Comparison of ENCODE assay signal across 9 cellular contexts in genomic region chr15:57554063-57554820, GRCh38. TPM values are rescaled to one million over a fixed set of nuclear protein-coding genes. Genes with fewer than 3 reads are reported as not detected.
DNase-seq lines count a peak whose midpoint lies in the region; ATAC-seq, FAIRE-seq and TF ChIP-seq lines count a peak whose summit lies in the region.
"Had no signal": no experiment of that assay in that cellular context is flagged by ENCODE, and none has a peak within 500 bp of the region (broad histone marks: within the 10 kb centered on the region; RNA-seq: fewer than 3 reads in every experiment).

No MANE protein-coding gene starts in this region.

- DNase-seq in cardiac muscle cell (ENCODE audit: low read depth in 1 of 2, low spot score in 1 of 2) (peak in 1 of 2 donors; percentile 50), cardiac septum (ENCODE audit: low spot score) (no peak), bronchial epithelial cell (ENCODE audit: low read depth) (peak; percentile 75), lower lobe of right lung (no peak), H7 (no peak), tibial artery (no peak), epidermal melanocyte (ENCODE audit: insufficient read length, low spot score) (no peak)
- DNase-seq in activated naive CD4-positive, alpha-beta T cell treated with anti-CD3 and anti-CD28 coated beads, Interleukin-2, amount 50 U/mL, for 16 hours: no peak
- DNase-seq: T-helper 9 cell had no signal

- H3K4me3 ChIP-seq in cardiac muscle cell (no peak overlapping the region), bronchial epithelial cell (ENCODE audit: low read depth, low read length) (no peak overlapping the region), lower lobe of right lung (no peak overlapping the region), H7 (ENCODE audit: insufficient read depth, low read depth, low read length) (no peak overlapping the region), tibial artery (no peak overlapping the region)

- ATAC-seq in lower lobe of right lung: no peak

- FAIRE-seq in bronchial epithelial cell (lab: Jason Lieb, UNC): peak; percentile 50

- no peaks in the 10 kb centered on the region for H3K27me3 ChIP-seq in cardiac muscle cell
- no peaks in the 10 kb centered on the region for H3K27me3 ChIP-seq in bronchial epithelial cell (ENCODE audit: control insufficient read depth, insufficient read depth, low read length)
- no peaks in the 10 kb centered on the region for H3K27me3 ChIP-seq in lower lobe of right lung (ENCODE audit: low read depth)
- no peaks in the 10 kb centered on the region for H3K27me3 ChIP-seq in H7 (ENCODE audit: control insufficient read depth, insufficient read depth, low read length)
- H3K27me3 ChIP-seq in tibial artery: no peaks in the 10 kb centered on the region

- intact Hi-C loops in cardiac septum (cut with DNase I): loop anchor here (10.0 kb wide), 1 partner anchor 151 kb away; the partner anchor contains the start of gene POLR2M
- intact Hi-C loops in lower lobe of right lung (cut with DNase I): no loop called here
- intact Hi-C loops in tibial artery (cut with DNase I; ENCODE audit: low total_unique reads): no loop called here

- peaks cover 47% of the 10 kb centered on the region for H3K4me1 ChIP-seq in cardiac muscle cell (ENCODE audit: low read depth)
- peaks cover 42% of the 10 kb centered on the region for H3K4me1 ChIP-seq in lower lobe of right lung
- H3K4me1 ChIP-seq in tibial artery: peaks cover 0 to 8% (median 0%) of the 10 kb centered on the region in 4 donors

- H3K36me3 ChIP-seq in cardiac muscle cell (peaks cover 14% of the 10 kb centered on the region), bronchial epithelial cell (ENCODE audit: control insufficient read depth, insufficient read depth, low read length) (no peaks in the 10 kb centered on the region), lower lobe of right lung (no peaks in the 10 kb centered on the region), H7 (replicated peaks; ENCODE audit: control insufficient read depth, insufficient read depth, low read length) (no peaks in the 10 kb centered on the region; the same call in 1 of the 2 replicates), tibial artery (no peaks in the 10 kb centered on the region)

- H3K9me3 ChIP-seq in cardiac muscle cell (ENCODE audit: low read depth): no peaks in the 10 kb centered on the region
- no peaks in the 10 kb centered on the region for H3K9me3 ChIP-seq in lower lobe of right lung
- no peaks in the 10 kb centered on the region for H3K9me3 ChIP-seq in tibial artery

- TF ChIP-seq CTCF in cardiac muscle cell (IDR thresholded peaks at IDR 0.05; ENCODE audit: low read depth, low read length) (no peak), bronchial epithelial cell (IDR thresholded peaks at IDR 0.05; ENCODE audit: insufficient read depth, low read length, severe bottlenecking) (no peak), lower lobe of right lung (IDR thresholded peaks at IDR 0.05) (no peak), tibial artery (IDR thresholded peaks at IDR 0.05) (no peak)

- H3K27ac ChIP-seq in cardiac muscle cell: peak overlapping the region; percentile 97
- H3K27ac ChIP-seq in lower lobe of right lung: peak overlapping the region; percentile 87
- no peak overlapping the region for H3K27ac ChIP-seq in tibial artery

RNA-seq across cellular contexts. Expression of gene MYZAP, which starts 37.5 kb away (rescaled TPM):
- total RNA-seq in cardiac muscle cell (103 and 143 TPM in 2 replicates), cardiac septum (658 TPM), bronchial epithelial cell (2.4 and 4.2 TPM in 2 replicates), lower lobe of right lung (41.3 TPM)
- polyA plus RNA-seq in cardiac muscle cell: 175 and 230 TPM in 2 replicates
- 0.35 and 0.81 TPM in 2 replicates for total RNA-seq in H7 (2014; rRNA removed; shearing (Covaris generic))

Comparison
In these comparisons a context has a peak if more than half of its experiments do, and no peak if none do; other contexts are left out.
1. H3K27ac ChIP-seq: peak in cardiac muscle cell (single experiment) and lower lobe of right lung (single experiment); none in tibial artery (0 of 2).